1 cellular context compared by ENCODE assay signal in genomic region chr4:128809477-128810330, GRCh38.
TF ChIP-seq lines count a peak whose summit lies in the region.

Gene JADE1 (plus strand): TSS chr4:128809700. CDS start chr4:128831759, 22,059 bp downstream.

TF ChIP-seq in K562, 482 proteins besides CTCF, POLR2A, EP300 and RAD21 (continued from another document and continues in another):
- TF ChIP-seq SIN3A (IDR thresholded peaks at IDR 0.05; ENCODE audit: borderline replicate concordance in 2 of 2, control insufficient read depth in 1 of 2, low read depth in 2 of 2, low read length in 2 of 2) = peak in 1 of 2 experiments; percentile 36; a peak in 1 of 4 replicates
- no peak for TF ChIP-seq MCM2 (IDR thresholded peaks at IDR 0.05; ENCODE audit: low read depth)
- TF ChIP-seq ID3 (CRISPR knock-in tag; IDR thresholded peaks at IDR 0.05) = no peak
- TF ChIP-seq ID3 (tag; IDR thresholded peaks at IDR 0.05) = no peak
- no peak for TF ChIP-seq GATA2 (CRISPR knock-in tag; IDR thresholded peaks at IDR 0.05)
- TF ChIP-seq ZNF384 (IDR thresholded peaks at IDR 0.05; ENCODE audit: low read depth, low read length) = 0 out of 2 replicates have a peak, but pooled peaks have one; percentile 32
- TF ChIP-seq ATF1 (CRISPR knock-in tag; IDR thresholded peaks at IDR 0.05) = no peak
- peak; percentile 63 for TF ChIP-seq ATF1 (tag; IDR thresholded peaks at IDR 0.05)
- no peak for TF ChIP-seq ZNF398 (CRISPR knock-in tag; IDR thresholded peaks at IDR 0.05)
- no peak for TF ChIP-seq ZNF518B (CRISPR knock-in tag; IDR thresholded peaks at IDR 0.05)
- TF ChIP-seq ZBED1 (IDR thresholded peaks at IDR 0.05) = no peak
- TF ChIP-seq TCFL5 (CRISPR knock-in tag; conservative IDR thresholded peaks at IDR 0.05) = no peak
- TF ChIP-seq ZNF407 (IDR thresholded peaks at IDR 0.05; ENCODE audit: low read depth) = no peak
- TF ChIP-seq ZNF24 (IDR thresholded peaks at IDR 0.05) = peak; percentile 66; the same call in 1 of the 2 replicates
- no peak for TF ChIP-seq SMAD3 (CRISPR knock-in tag; conservative IDR thresholded peaks at IDR 0.05)
- TF ChIP-seq ZNF121 (CRISPR knock-in tag; conservative IDR thresholded peaks at IDR 0.05) = no peak
- TF ChIP-seq ELF1 (tag; IDR thresholded peaks at IDR 0.05) = peak; percentile 12; the same call in 1 of the 2 replicates
- peak; percentile 41; the same call in 1 of the 2 replicates for TF ChIP-seq ZKSCAN1 (IDR thresholded peaks at IDR 0.05; ENCODE audit: low read depth, low read length)
- TF ChIP-seq BDP1 (IDR thresholded peaks at IDR 0.05; ENCODE audit: insufficient read depth, insufficient read length) = no peak
- no peak for TF ChIP-seq BCL6 (CRISPR knock-in tag; IDR thresholded peaks at IDR 0.05)
- no peak for TF ChIP-seq SMARCA5 (IDR thresholded peaks at IDR 0.05)
- TF ChIP-seq MGA (IDR thresholded peaks at IDR 0.05) = peak; percentile 67
